Comparison of ENCODE assay signal across 10 cellular contexts in the genomic region with DNA sequence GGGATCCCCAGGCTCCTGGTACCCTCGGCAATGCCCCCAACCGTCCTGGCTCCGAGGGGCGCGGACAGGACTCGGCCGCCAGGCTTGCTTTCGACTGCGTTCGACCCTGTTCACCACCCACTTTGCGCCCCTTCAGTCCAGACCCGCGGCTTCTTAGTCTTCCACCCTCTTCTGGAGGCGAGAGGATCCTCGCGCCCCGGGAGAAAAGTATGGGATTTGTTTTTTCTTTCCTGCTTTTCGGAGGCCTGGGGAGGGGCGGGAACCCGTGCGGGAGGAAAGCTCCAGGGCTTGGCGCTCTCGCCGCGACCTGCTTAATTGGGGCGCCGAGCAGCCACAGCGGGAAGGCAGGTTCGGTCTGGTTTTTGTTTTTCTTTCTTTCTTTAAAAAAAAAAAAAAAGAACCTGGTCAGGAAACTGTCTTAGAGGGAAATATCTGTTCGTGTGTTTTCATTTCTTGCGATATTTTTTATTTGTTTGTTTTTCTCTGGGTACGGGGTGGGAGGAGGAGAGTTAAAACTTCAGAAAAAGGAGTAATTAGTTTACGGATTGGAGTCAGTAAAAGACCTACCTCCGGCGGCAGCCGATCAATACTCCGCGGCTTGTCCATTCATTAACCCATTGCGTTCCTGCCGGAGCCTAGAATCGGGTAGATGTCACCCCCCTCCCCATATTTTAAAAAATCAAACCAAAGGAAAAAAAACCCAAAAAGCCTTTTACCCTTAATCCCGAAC. TPM values are rescaled to one million over a fixed set of nuclear protein-coding genes. Genes with fewer than 3 reads are reported as not detected.
DNase-seq lines count a peak whose midpoint lies in the region; ATAC-seq lines count a peak whose summit lies in the region.
"Had no signal": no experiment of that assay in that cellular context is flagged by ENCODE, and none has a peak within 500 bp of the region (broad histone marks: within the 10 kb centered on the region; RNA-seq: fewer than 3 reads in every experiment).

No MANE protein-coding gene starts in this region.

- H3K36me3 ChIP-seq in adipocyte (ENCODE audit: control insufficient read depth, insufficient read depth, low read length, severe bottlenecking) = peaks cover 9% of the 10 kb centered on the region

- ATAC-seq in GM21619 (IDR thresholded peaks at IDR 0.05; ENCODE audit: unreplicated experiment) = no peak
- no peak for ATAC-seq in GM18520 (IDR thresholded peaks at IDR 0.05; ENCODE audit: unreplicated experiment)

- DNase-seq in T-helper 1 cell = no peak
- DNase-seq in adipocyte (ENCODE audit: low read depth) = no peak
- peak; percentile 34 for DNase-seq in kidney tubule cell (ENCODE audit: low spot score)
- no peak for DNase-seq in HCEC 1CT
- DNase-seq: AML-193, cortex of kidney had no signal

- H3K27me3 ChIP-seq in adipocyte (replicated peaks; ENCODE audit: control insufficient read depth, insufficient read depth, low read length) = no peaks in the 10 kb centered on the region

- peaks cover 90% of the 10 kb centered on the region for H3K27me3 Mint-ChIP-seq in T-helper 1 cell treated with Interleukin-12 subunit alpha and Interleukin-12 subunit beta and Interleukin-4 antibody, amounts not matched to agents 30 μg/mL and 1 μg/mL, for 36 hours (ENCODE audit: low read depth)

- H3K4me1 Mint-ChIP-seq in T-helper 1 cell treated with Interleukin-12 subunit alpha and Interleukin-12 subunit beta and Interleukin-4 antibody, amounts not matched to agents 30 μg/mL and 1 μg/mL, for 36 hours (ENCODE audit: low read depth) = peaks cover 15% of the 10 kb centered on the region

- peak overlapping the region; percentile 96 for H3K9ac ChIP-seq in adipocyte (ENCODE audit: low read length)

- H3K4me3 Mint-ChIP-seq in T-helper 1 cell treated with Interleukin-12 subunit alpha and Interleukin-12 subunit beta and Interleukin-4 antibody, amounts not matched to agents 30 μg/mL and 1 μg/mL, for 36 hours = no peak overlapping the region

- peak overlapping the region; percentile 96 for H3K4me3 ChIP-seq in adipocyte (ENCODE audit: low read length)

- H3K4me1 ChIP-seq in adipocyte (ENCODE audit: control insufficient read depth, insufficient read depth, low read length) = peaks cover 32% of the 10 kb centered on the region

- H3K9me3 Mint-ChIP-seq in T-helper 1 cell treated with Interleukin-12 subunit alpha and Interleukin-12 subunit beta and Interleukin-4 antibody, amounts not matched to agents 30 μg/mL and 1 μg/mL, for 36 hours = no peaks in the 10 kb centered on the region

- H3K9me3 ChIP-seq in adipocyte (ENCODE audit: control insufficient read depth, low read length) = no peaks in the 10 kb centered on the region

- peaks cover 8% of the 10 kb centered on the region for H3K36me3 Mint-ChIP-seq in T-helper 1 cell treated with Interleukin-12 subunit alpha and Interleukin-12 subunit beta and Interleukin-4 antibody, amounts not matched to agents 30 μg/mL and 1 μg/mL, for 36 hours (ENCODE audit: low read depth)

- H3K27ac ChIP-seq in temporal lobe (ENCODE audit: low read depth, low read length) = peak overlapping the region; percentile 56

- peak overlapping the region; percentile 69 for H3K27ac Mint-ChIP-seq in T-helper 1 cell treated with Interleukin-12 subunit alpha and Interleukin-12 subunit beta and Interleukin-4 antibody, amounts not matched to agents 30 μg/mL and 1 μg/mL, for 36 hours

RNA-seq across cellular contexts. Expression of a gene that starts 1.6 kb away (rescaled TPM):
- 3.7 TPM for total RNA-seq in temporal lobe
